19 cellular contexts compared by ENCODE assay signal in the genomic region with DNA sequence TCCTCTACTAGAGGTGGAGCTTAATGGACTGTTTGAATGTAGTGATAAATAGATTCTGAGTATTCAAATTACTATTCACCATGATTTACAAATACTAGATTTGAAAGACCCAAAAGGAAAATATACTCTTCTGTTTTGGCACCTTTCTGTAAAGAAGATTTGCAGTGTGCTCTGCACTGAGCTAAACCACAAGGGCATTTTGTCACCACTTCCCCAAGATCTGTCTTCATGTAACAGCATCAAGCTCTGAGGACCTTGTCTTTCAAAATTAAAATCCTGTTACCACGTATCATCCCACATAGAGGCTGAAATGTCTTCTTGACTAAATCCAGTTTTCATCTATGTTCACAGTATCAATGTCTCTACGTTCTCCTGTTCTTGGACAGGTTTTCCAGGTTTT. TPM values are rescaled to one million over a fixed set of nuclear protein-coding genes. Genes with fewer than 3 reads are reported as not detected.
DNase-seq lines count a peak whose midpoint lies in the region; ATAC-seq, FAIRE-seq and TF ChIP-seq lines count a peak whose summit lies in the region.
"Had no signal": no experiment of that assay in that cellular context is flagged by ENCODE, and none has a peak within 500 bp of the region (broad histone marks: within the 10 kb centered on the region; RNA-seq: fewer than 3 reads in every experiment).

No MANE protein-coding gene starts in this region.

- no TSS peak for BruUV-seq in K562 (replicated peaks; lab: Mats Ljungman, UMichigan)

- WGBS in K562 (ENCODE audit: insufficient coverage, low coverage, missing lambda C conversion rate): 56% methylated on average over 2 of the region's 2 CpGs

- CTCF ChIA-PET in K562 (lab: Yijun Ruan, JAX; ENCODE audit: low intra/inter-chr PET ratio): no interaction called here

- intact Hi-C loops in K562 (cut with micrococcal nuclease): no loop called here
- intact Hi-C loops in gastrocnemius medialis (cut with DNase I; ENCODE audit: low total_unique reads): no loop called here

- POLR2A ChIA-PET in K562 (lab: Yijun Ruan, JAX): interaction anchor here (0.7 to 1.3 kb wide), 3 partner anchors 15 to 155 kb away, joined by 3 to 4 read pairs (median 3); no protein-coding TSS in a partner anchor

- no peak overlapping the region for H3K9ac ChIP-seq in K562 (ENCODE audit: insufficient read depth in 1 of 2, low read depth in 2 of 2, low read length in 2 of 2)

- TF ChIP-seq EP300 in K562 (IDR thresholded peaks at IDR 0.05; ENCODE audit: low read length): no peak

- no peak for TF ChIP-seq CTCF in K562 (IDR thresholded peaks at IDR 0.05 in 2 of 3, conservative IDR thresholded peaks at IDR 0.05 in 1 of 3; ENCODE audit: insufficient read depth in 2 of 3, low read depth in 1 of 3, low read length in 3 of 3)
- no peak for TF ChIP-seq CTCF in gastrocnemius medialis (IDR thresholded peaks at IDR 0.05 in 4 of 5, conservative IDR thresholded peaks at IDR 0.05 in 1 of 5)

- H3K27me3 ChIP-seq in K562 (ENCODE audit: control insufficient read depth in 2 of 2, insufficient read depth in 2 of 2, low read length in 2 of 2) (no peaks in the 10 kb centered on the region), gastrocnemius medialis (no peaks in the 10 kb centered on the region)
- H3K27me3 ChIP-seq: BE2C had no signal

- no peaks in the 10 kb centered on the region for H4K20me1 ChIP-seq in K562 (replicated peaks; ENCODE audit: control insufficient read depth, insufficient read depth, low read length)

- H3K79me2 ChIP-seq in K562 (ENCODE audit: control insufficient read depth, insufficient read depth, low read length): no peaks in the 10 kb centered on the region

- ATAC-seq in GM21423 (IDR thresholded peaks at IDR 0.05; ENCODE audit: unreplicated experiment): peak; percentile 44
- 0 out of 3 replicates have a peak, but pooled peaks have one; percentile 31 for ATAC-seq in K562
- no peak for ATAC-seq in HG03521 (IDR thresholded peaks at IDR 0.05; ENCODE audit: unreplicated experiment)
- ATAC-seq in gastrocnemius medialis: no peak
- ATAC-seq: A549 had no signal

- H3K9me3 ChIP-seq in K562 (replicated peaks; ENCODE audit: control insufficient read depth, insufficient read depth, low read depth, low read length) (peaks cover 4% of the 10 kb centered on the region), gastrocnemius medialis (no peaks in the 10 kb centered on the region)
- H3K9me3 ChIP-seq: A549, BE2C, HAP-1 had no signal

- DNase-seq in Kasumi-1 (lab: John Stamatoyannopoulos, UW): peak; percentile 58 to 65
- DNase-seq in K562 (ENCODE audit: extremely low read depth in 1 of 4, low spot score in 3 of 4): no peak
- no peak for DNase-seq in gastrocnemius medialis
- DNase-seq in NCI-H748 (lab: John Stamatoyannopoulos, UW; ENCODE audit: unreplicated experiment): no peak
- DNase-seq: BE2C; CD4-positive, alpha-beta memory T cell; DMS79; EL; GOT3; HFFc6 had no signal

- peak overlapping the region; percentile 36; the same call in 1 of the 2 replicates for H2AFZ ChIP-seq in K562 (ENCODE audit: low read depth, low read length)

- no peaks in the 10 kb centered on the region for H3K4me1 ChIP-seq in K562 (replicated peaks in 1 of 2; ENCODE audit: control insufficient read depth in 2 of 2, insufficient read depth in 2 of 2, low read length in 2 of 2)
- H3K4me1 ChIP-seq in gastrocnemius medialis: no peaks in the 10 kb centered on the region
- H3K4me1 ChIP-seq: A549, BE2C, HAP-1 had no signal

- TF ChIP-seq POLR2A in K562 (conservative IDR thresholded peaks at IDR 0.05) (no peak), gastrocnemius medialis (IDR thresholded peaks at IDR 0.05) (no peak)

- FAIRE-seq in K562 (lab: Jason Lieb, UNC): no peak
- FAIRE-seq: A549, G401.6, GM12892 had no signal

- H3K9me1 ChIP-seq in K562 (ENCODE audit: control insufficient read depth, insufficient read depth, low read length): no peaks in the 10 kb centered on the region

- in situ Hi-C loops in K562 (cut with MboI): no loop called here
- in situ Hi-C loops in gastrocnemius medialis (cut with MboI; ENCODE audit: low sequenced_read_pairs in 4 of 4): no loop called here

- no peak for TF ChIP-seq RAD21 in K562 (CRISPR knock-in tag; conservative IDR thresholded peaks at IDR 0.05 in 1 of 2, IDR thresholded peaks at IDR 0.05 in 1 of 2)

- no peak overlapping the region for H3K4me2 ChIP-seq in K562 (ENCODE audit: insufficient read depth, low read length)
- H3K4me2 ChIP-seq: A549 had no signal

- H3K27ac ChIP-seq in K562 (ENCODE audit: extremely low read depth, low read depth, low read length): no peak overlapping the region
- no peak overlapping the region for H3K27ac ChIP-seq in gastrocnemius medialis
- H3K27ac ChIP-seq: A549, C4-2B, HL-60 had no signal

- H3K36me3 ChIP-seq in K562 (ENCODE audit: control insufficient read depth, insufficient read depth, low read length): no peaks in the 10 kb centered on the region
- H3K36me3 ChIP-seq in gastrocnemius medialis: no peaks in the 10 kb centered on the region
- H3K36me3 ChIP-seq: BE2C, HAP-1 had no signal

- no peak overlapping the region for H3K4me3 ChIP-seq in K562
- H3K4me3 ChIP-seq in gastrocnemius medialis: no peak overlapping the region
- H3K4me3 ChIP-seq: A549, HAP-1 had no signal

TF ChIP-seq in K562, 482 proteins besides CTCF, POLR2A, EP300 and RAD21:
- TF ChIP-seq ZNF311 (CRISPR knock-in tag; IDR thresholded peaks at IDR 0.05): no peak

RNA-seq across cellular contexts. Expression of a gene that starts 3.3 kb away (rescaled TPM):
- total RNA-seq in K562 (2011; cell fraction: chromatin; rRNA removed; ENCODE audit: low replicate concordance): not detected in 2 replicates
- total RNA-seq in K562 (2011; cell fraction: nucleolus; rRNA removed): not detected in 2 replicates
- total RNA-seq in K562 (2011; cell fraction: nucleoplasm; rRNA removed): not detected in 2 replicates
- total RNA-seq in K562 (2014; rRNA removed): not detected in 2 replicates
- not detected in 2 replicates for total RNA-seq in K562 (2014; rRNA removed; fragmentation: Illumina TruSeq; extraction: Trizol)
- total RNA-seq in K562 (2015; rRNA removed; fragmentation: Illumina TruSeq; extraction: Trizol): not detected in 2 replicates
- total RNA-seq in K562 (2021): not detected in 2 replicates
- polyA plus RNA-seq in K562 (2011; rRNA removed): not detected in 2 replicates
- polyA plus RNA-seq in K562 (2011; cell fraction: cytosol; rRNA removed): not detected in 2 replicates
- polyA plus RNA-seq in K562 (2011; cell fraction: nucleus; rRNA removed): not detected in 2 replicates
- polyA plus RNA-seq in K562 (2012): not detected in 2 replicates
- polyA plus RNA-seq in K562 (2014; fragmentation: Illumina TruSeq; extraction: Trizol): not detected in 2 replicates
- polyA plus RNA-seq in K562 (2014; fragmentation: Nextera tagmentation; extraction: Ambion mirVana): not detected
- polyA plus RNA-seq in K562 (2014; rRNA removed): not detected in 2 replicates
- 0.12 TPM in 1 of 2 replicates, not detected in the other for polyA minus RNA-seq in K562 (2011; rRNA and poly(A)+ RNA removed)
- polyA minus RNA-seq in K562 (2011; cell fraction: cytosol; rRNA and poly(A)+ RNA removed): not detected in 2 replicates
- polyA minus RNA-seq in K562 (2011; cell fraction: nucleus; rRNA and poly(A)+ RNA removed): not detected in 2 replicates
- not detected for total RNA-seq in gastrocnemius medialis
- total RNA-seq: CD4-positive, alpha-beta memory T cell; HFFc6 had no signal
- polyA plus RNA-seq: A549; AG04450; CD4-positive, alpha-beta memory T cell had no signal

RNA-seq across cellular contexts. Expression of a gene that starts 46.2 kb away (rescaled TPM):
- total RNA-seq in K562 (2011; cell fraction: chromatin; rRNA removed; ENCODE audit: low replicate concordance): 0.84 TPM in 1 of 2 replicates, not detected in the other
- total RNA-seq in K562 (2011; cell fraction: nucleolus; rRNA removed): 0.83 and 1.1 TPM in 2 replicates
- total RNA-seq in K562 (2011; cell fraction: nucleoplasm; rRNA removed): 2.6 and 2.7 TPM in 2 replicates
- total RNA-seq in K562 (2014; rRNA removed) (0.29 and 0.36 TPM in 2 replicates), K562 (2014; rRNA removed; fragmentation: Illumina TruSeq; extraction: Trizol) (0.58 and 0.77 TPM in 2 replicates), K562 (2015; rRNA removed; fragmentation: Illumina TruSeq; extraction: Trizol) (1.8 and 2.0 TPM in 2 replicates), K562 (2021) (0.29 and 0.31 TPM in 2 replicates), gastrocnemius medialis (not detected)
- polyA plus RNA-seq in K562 (2011; rRNA removed) (0.55 and 0.79 TPM in 2 replicates), K562 (2014; fragmentation: Illumina TruSeq; extraction: Trizol) (0.64 and 0.94 TPM in 2 replicates), K562 (2014; fragmentation: Nextera tagmentation; extraction: Ambion mirVana) (under 1 TPM; 0.39 to 0.73 TPM), K562 (2014; rRNA removed) (0.21 and 0.23 TPM in 2 replicates)
- polyA plus RNA-seq in K562 (2011; cell fraction: cytosol; rRNA removed): 0.24 and 0.35 TPM in 2 replicates
- 0.10 and 0.41 TPM in 2 replicates for polyA plus RNA-seq in K562 (2011; cell fraction: nucleus; rRNA removed)
- 0.81 and 0.90 TPM in 2 replicates for polyA plus RNA-seq in K562 (2012)
- 0.84 and 1.7 TPM in 2 replicates for polyA minus RNA-seq in K562 (2011; rRNA and poly(A)+ RNA removed)
- not detected in 2 replicates for polyA minus RNA-seq in K562 (2011; cell fraction: cytosol; rRNA and poly(A)+ RNA removed)
- polyA minus RNA-seq in K562 (2011; cell fraction: nucleus; rRNA and poly(A)+ RNA removed): 0.13 TPM in 1 of 2 replicates, not detected in the other
- total RNA-seq: CD4-positive, alpha-beta memory T cell; HFFc6 had no signal
- polyA plus RNA-seq: AG04450; CD4-positive, alpha-beta memory T cell had no signal

Comparison
In these comparisons a context has a peak if more than half of its experiments do, and no peak if none do; other contexts are left out.
1. ATAC-seq: peak in GM21423 (single experiment) and K562 (single experiment); none in HG03521 (single experiment) and gastrocnemius medialis (0 of 2).
2. DNase-seq: peak in Kasumi-1 (2 of 2); none in K562 (0 of 4), gastrocnemius medialis (0 of 2) and NCI-H748 (single experiment).